Comparison of ENCODE assay signal across 1 cellular context in the genomic region with DNA sequence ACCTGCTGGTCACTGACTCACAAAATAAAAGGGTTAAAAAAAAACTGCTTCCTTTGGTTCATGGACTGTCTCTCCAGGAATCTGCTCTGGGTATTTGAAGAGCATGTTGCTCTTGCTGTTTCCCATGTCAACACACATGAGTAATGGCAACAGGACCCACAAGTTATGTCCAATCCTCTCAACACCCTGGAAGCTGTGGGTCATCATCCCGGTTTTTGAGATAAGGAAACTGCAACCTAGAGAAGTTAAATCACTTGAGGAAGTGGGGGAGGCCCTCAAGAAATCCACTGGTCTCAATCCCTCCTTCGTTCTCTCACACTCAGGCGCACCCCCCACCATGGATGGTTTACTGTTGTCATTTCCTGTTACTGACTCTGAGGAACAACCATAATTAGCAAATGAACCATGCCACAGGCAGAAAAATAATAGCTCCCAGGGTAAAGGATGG.
TF ChIP-seq lines count a peak whose summit lies in the region.

No MANE protein-coding gene starts in this region.

TF ChIP-seq in K562, 482 proteins besides CTCF, POLR2A, EP300 and RAD21 (continues in another document):
- TF ChIP-seq NR2C1 (IDR thresholded peaks at IDR 0.05): no peak
- no peak for TF ChIP-seq NR2C1 (tag; IDR thresholded peaks at IDR 0.05)
- TF ChIP-seq TAF1 (IDR thresholded peaks at IDR 0.05; ENCODE audit: control insufficient read depth, extremely low read depth, insufficient read depth, low read length, severe bottlenecking): no peak
- peak; percentile 81 to 90 for TF ChIP-seq KDM1A (IDR thresholded peaks at IDR 0.05)
- no peak for TF ChIP-seq MTA2 (IDR thresholded peaks at IDR 0.05; ENCODE audit: low read depth)
- no peak for TF ChIP-seq KLF10 (CRISPR knock-in tag; IDR thresholded peaks at IDR 0.05)
- TF ChIP-seq ATF1 (CRISPR knock-in tag; IDR thresholded peaks at IDR 0.05): no peak
- TF ChIP-seq ATF1 (tag; IDR thresholded peaks at IDR 0.05): peak; percentile 41; the same call in 1 of the 2 replicates
- no peak for TF ChIP-seq IRF2 (CRISPR knock-in tag; IDR thresholded peaks at IDR 0.05)
- no peak for TF ChIP-seq HINFP (tag; conservative IDR thresholded peaks at IDR 0.05; ENCODE audit: low read depth)
- no peak for TF ChIP-seq ESRRA (IDR thresholded peaks at IDR 0.05; ENCODE audit: borderline replicate concordance, low read depth)
- no peak for TF ChIP-seq CAMTA2 (CRISPR knock-in tag; conservative IDR thresholded peaks at IDR 0.05)
- no peak for TF ChIP-seq RREB1 (CRISPR knock-in tag; IDR thresholded peaks at IDR 0.05)
- TF ChIP-seq NELFE (IDR thresholded peaks at IDR 0.05; ENCODE audit: insufficient read depth, insufficient read length): no peak
- no peak for TF ChIP-seq EZH2 (IDR thresholded peaks at IDR 0.05; ENCODE audit: borderline replicate concordance, low read depth, low read length)
- no peak for TF ChIP-seq SOX6 (IDR thresholded peaks at IDR 0.05)
- TF ChIP-seq CBX3 (IDR thresholded peaks at IDR 0.05; ENCODE audit: borderline replicate concordance in 1 of 2, low read length in 2 of 2): peak in 1 of 2 experiments; percentile 43; a peak in 1 of 3 replicates
- TF ChIP-seq ID3 (CRISPR knock-in tag; IDR thresholded peaks at IDR 0.05): no peak
- no peak for TF ChIP-seq ID3 (tag; IDR thresholded peaks at IDR 0.05)
- no peak for TF ChIP-seq KHSRP (IDR thresholded peaks at IDR 0.05)
- no peak for TF ChIP-seq CCAR2 (IDR thresholded peaks at IDR 0.05; ENCODE audit: low read depth, low read length)
- peak; percentile 48; the same call in 1 of the 2 replicates for TF ChIP-seq VEZF1 (CRISPR knock-in tag; IDR thresholded peaks at IDR 0.05)
- TF ChIP-seq HMG20B (CRISPR knock-in tag; IDR thresholded peaks at IDR 0.05): no peak
- TF ChIP-seq SMAD3 (CRISPR knock-in tag; conservative IDR thresholded peaks at IDR 0.05): no peak; the same call in 1 of the 2 replicates
- no peak for TF ChIP-seq TAF15 (IDR thresholded peaks at IDR 0.05; ENCODE audit: low read depth, low read length)
- TF ChIP-seq TFAM (CRISPR knock-in tag; conservative IDR thresholded peaks at IDR 0.05): no peak
- TF ChIP-seq ZNF217 (CRISPR knock-in tag; IDR thresholded peaks at IDR 0.05): no peak
- TF ChIP-seq ZNF121 (CRISPR knock-in tag; conservative IDR thresholded peaks at IDR 0.05): no peak
- TF ChIP-seq POLR3G (IDR thresholded peaks at IDR 0.05; ENCODE audit: extremely low read depth, insufficient read length, insufficient replicate concordance): no peak
- no peak for TF ChIP-seq RB1 (IDR thresholded peaks at IDR 0.05; ENCODE audit: low read depth)
- TF ChIP-seq TBP (optimal IDR thresholded peaks at IDR 0.05; ENCODE audit: low read depth, low read length): no peak
- no peak for TF ChIP-seq SNRNP70 (optimal IDR thresholded peaks at IDR 0.05; ENCODE audit: low read depth, low read length)
- no peak for TF ChIP-seq SMAD2 (IDR thresholded peaks at IDR 0.05; ENCODE audit: low read depth, low read length)
- no peak for TF ChIP-seq ELK3 (CRISPR knock-in tag; IDR thresholded peaks at IDR 0.05)
- TF ChIP-seq TAL1 (IDR thresholded peaks at IDR 0.05): peak; percentile 34; the same call in 1 of the 2 replicates
- TF ChIP-seq, protein P1, sequence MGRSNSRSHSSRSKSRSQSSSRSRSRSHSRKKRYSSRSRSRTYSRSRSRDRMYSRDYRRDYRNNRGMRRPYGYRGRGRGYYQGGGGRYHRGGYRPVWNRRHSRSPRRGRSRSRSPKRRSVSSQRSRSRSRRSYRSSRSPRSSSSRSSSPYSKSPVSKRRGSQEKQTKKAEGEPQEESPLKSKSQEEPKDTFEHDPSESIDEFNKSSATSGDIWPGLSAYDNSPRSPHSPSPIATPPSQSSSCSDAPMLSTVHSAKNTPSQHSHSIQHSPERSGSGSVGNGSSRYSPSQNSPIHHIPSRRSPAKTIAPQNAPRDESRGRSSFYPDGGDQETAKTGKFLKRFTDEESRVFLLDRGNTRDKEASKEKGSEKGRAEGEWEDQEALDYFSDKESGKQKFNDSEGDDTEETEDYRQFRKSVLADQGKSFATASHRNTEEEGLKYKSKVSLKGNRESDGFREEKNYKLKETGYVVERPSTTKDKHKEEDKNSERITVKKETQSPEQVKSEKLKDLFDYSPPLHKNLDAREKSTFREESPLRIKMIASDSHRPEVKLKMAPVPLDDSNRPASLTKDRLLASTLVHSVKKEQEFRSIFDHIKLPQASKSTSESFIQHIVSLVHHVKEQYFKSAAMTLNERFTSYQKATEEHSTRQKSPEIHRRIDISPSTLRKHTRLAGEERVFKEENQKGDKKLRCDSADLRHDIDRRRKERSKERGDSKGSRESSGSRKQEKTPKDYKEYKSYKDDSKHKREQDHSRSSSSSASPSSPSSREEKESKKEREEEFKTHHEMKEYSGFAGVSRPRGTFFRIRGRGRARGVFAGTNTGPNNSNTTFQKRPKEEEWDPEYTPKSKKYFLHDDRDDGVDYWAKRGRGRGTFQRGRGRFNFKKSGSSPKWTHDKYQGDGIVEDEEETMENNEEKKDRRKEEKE (IDR thresholded peaks at IDR 0.05; ENCODE audit: borderline replicate concordance in 1 of 2, control insufficient read depth in 1 of 2, low read depth in 2 of 2, low read length in 1 of 2): no peak
- 0 out of 2 replicates have a peak, but pooled peaks have one; percentile 30 for TF ChIP-seq EP400 (IDR thresholded peaks at IDR 0.05)
- no peak for TF ChIP-seq ZNF232 (CRISPR knock-in tag; IDR thresholded peaks at IDR 0.05)
- TF ChIP-seq RERE (CRISPR knock-in tag; IDR thresholded peaks at IDR 0.05; ENCODE audit: borderline replicate concordance): no peak
- peak; percentile 42 for TF ChIP-seq RFX1 (IDR thresholded peaks at IDR 0.05)
- no peak for TF ChIP-seq CBFB (CRISPR knock-in tag; IDR thresholded peaks at IDR 0.05)
- no peak for TF ChIP-seq RBM17 (IDR thresholded peaks at IDR 0.05; ENCODE audit: borderline replicate concordance, low read depth, low read length)
